ENCODE assay signal across 17 cellular contexts in genomic region chr3:48275292-48276027, GRCh38. TPM values are rescaled to one million over a fixed set of nuclear protein-coding genes. Genes with fewer than 3 reads are reported as not detected.
"Had no signal": no experiment of that assay in that cellular context is flagged by ENCODE, and none has a peak within 500 bp of the region (broad histone marks: within the 10 kb centered on the region; RNA-seq: fewer than 3 reads in every experiment).

No MANE protein-coding gene starts in this region.

- H3K4me1 Mint-ChIP-seq: activated B cell treated with CpG ODN at 0.5 μM for 24 hours had no signal

- ATAC-seq: effector memory CD8-positive, alpha-beta T cell; left ventricle myocardium superior; T-helper 17 cell had no signal

- H3K4me3 ChIP-seq: thyroid gland, vagina had no signal

- H3K36me3 ChIP-seq: thyroid gland, vagina had no signal

- DNase-seq: activated B cell treated with CpG ODN at 0.5 μM for 24 hours; activated CD4-positive, alpha-beta T cell treated with anti-CD3 and anti-CD28 coated beads, Interleukin-2, amount 10 ng/mL, durations not matched to agents 7 days and 5 days; activated CD8-positive, alpha-beta memory T cell treated with anti-CD3 and anti-CD28 coated beads for 24 hours; activated naive CD4-positive, alpha-beta T cell treated with anti-CD3 and anti-CD28 coated beads for 36 hours; cerebellar nuclear complex; effector memory CD8-positive, alpha-beta T cell; erythroblast; left ventricle myocardium superior; T-helper 17 cell; thyroid gland had no signal

- H3K27ac Mint-ChIP-seq: activated B cell treated with CpG ODN at 0.5 μM for 24 hours; activated CD4-positive, alpha-beta T cell treated with anti-CD3 and anti-CD28 coated beads, Interleukin-2, amount 10 ng/mL, durations not matched to agents 7 days and 5 days; activated naive CD4-positive, alpha-beta T cell treated with anti-CD3 and anti-CD28 coated beads for 36 hours; dendritic cell treated with granulocyte-macrophage colony-stimulating factor and Interleukin-4, amounts not matched to agents 40 ng/mL and 50 ng/mL, for 4 days; T-helper 17 cell had no signal

- FAIRE-seq: TTC549 had no signal

- H3K4me3 Mint-ChIP-seq: activated B cell treated with CpG ODN at 0.5 μM for 24 hours; activated CD4-positive, alpha-beta T cell treated with anti-CD3 and anti-CD28 coated beads, Interleukin-2, amount 10 ng/mL, durations not matched to agents 7 days and 5 days; activated naive CD4-positive, alpha-beta T cell treated with anti-CD3 and anti-CD28 coated beads for 36 hours; brain; dendritic cell treated with granulocyte-macrophage colony-stimulating factor and Interleukin-4, amounts not matched to agents 40 ng/mL and 50 ng/mL, for 4 days; effector memory CD8-positive, alpha-beta T cell; neural crest cell; T-helper 17 cell had no signal

- H3K27ac ChIP-seq: thyroid gland, vagina had no signal

- H3K4me1 ChIP-seq: thyroid gland had no signal

- H3K9me3 Mint-ChIP-seq: activated B cell treated with CpG ODN at 0.5 μM for 24 hours; activated CD4-positive, alpha-beta T cell treated with anti-CD3 and anti-CD28 coated beads, Interleukin-2, amount 10 ng/mL, durations not matched to agents 7 days and 5 days; activated naive CD4-positive, alpha-beta T cell treated with anti-CD3 and anti-CD28 coated beads for 36 hours; effector memory CD8-positive, alpha-beta T cell; neural crest cell had no signal

- H3K9me3 ChIP-seq: thyroid gland, vagina had no signal

- H3K27me3 ChIP-seq: thyroid gland, vagina had no signal

- H3K27me3 Mint-ChIP-seq: activated B cell treated with CpG ODN at 0.5 μM for 24 hours; activated CD4-positive, alpha-beta T cell treated with anti-CD3 and anti-CD28 coated beads, Interleukin-2, amount 10 ng/mL, durations not matched to agents 7 days and 5 days; brain; dendritic cell treated with granulocyte-macrophage colony-stimulating factor and Interleukin-4, amounts not matched to agents 40 ng/mL and 50 ng/mL, for 4 days had no signal

RNA-seq across cellular contexts. Expression of gene CAMP, which starts 52.2 kb away (rescaled TPM):
- total RNA-seq: activated B cell treated with CpG ODN at 0.5 μM for 24 hours; activated CD4-positive, alpha-beta T cell treated with anti-CD3 and anti-CD28 coated beads, Interleukin-2, amount 10 ng/mL, durations not matched to agents 7 days and 5 days; activated naive CD4-positive, alpha-beta T cell treated with anti-CD3 and anti-CD28 coated beads for 36 hours; left ventricle myocardium superior; neural crest cell; osteocyte; T-helper 17 cell; vagina had no signal

RNA-seq across cellular contexts. Expression of gene SPINK8, which starts 58.0 kb away (rescaled TPM):
- total RNA-seq: activated B cell treated with CpG ODN at 0.5 μM for 24 hours; activated CD4-positive, alpha-beta T cell treated with anti-CD3 and anti-CD28 coated beads, Interleukin-2, amount 10 ng/mL, durations not matched to agents 7 days and 5 days; activated naive CD4-positive, alpha-beta T cell treated with anti-CD3 and anti-CD28 coated beads for 36 hours; left ventricle myocardium superior; mesenteric fat pad; neural crest cell; osteocyte; T-helper 17 cell; thyroid gland; vagina had no signal
